ENCODE assay signal across 8 cellular contexts in the genomic region with DNA sequence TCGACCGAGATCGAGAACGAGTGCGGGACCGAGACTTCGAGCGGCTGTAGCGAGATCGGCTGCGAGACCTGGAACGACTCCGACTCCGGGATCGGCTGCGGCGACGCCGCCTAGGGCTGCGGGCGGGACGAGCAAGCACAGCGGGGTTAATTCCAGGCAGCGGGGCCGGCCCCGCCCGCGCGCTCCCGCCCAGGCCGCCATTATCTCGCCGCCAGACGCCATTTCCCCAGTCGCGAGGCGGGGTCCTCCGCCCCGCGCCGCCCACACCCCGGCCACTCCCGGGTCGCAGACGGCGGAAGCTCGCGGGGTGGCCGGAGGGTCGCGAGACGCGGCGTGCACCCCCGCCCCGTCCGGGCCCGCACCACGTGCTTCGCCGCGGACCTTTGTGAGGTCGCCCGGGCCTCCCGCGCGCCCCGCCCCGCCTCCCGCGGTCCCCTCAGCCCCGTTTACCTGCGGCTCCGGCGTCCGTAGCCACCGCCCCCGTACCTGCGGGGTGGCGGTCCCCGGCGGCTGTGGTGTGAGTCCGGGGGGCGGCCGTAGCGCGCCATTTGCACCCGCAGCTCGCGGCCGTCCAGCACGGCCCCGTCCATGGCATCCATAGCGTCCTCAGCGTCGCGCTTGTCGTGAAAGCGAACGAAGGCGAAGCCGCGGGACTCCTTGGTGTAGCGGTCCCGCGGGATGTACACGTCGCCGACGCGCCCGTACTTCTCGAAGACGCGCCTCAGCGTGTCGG. TPM values are rescaled to one million over a fixed set of nuclear protein-coding genes. Genes with fewer than 3 reads are reported as not detected.
DNase-seq lines count a peak whose midpoint lies in the region; ATAC-seq and TF ChIP-seq lines count a peak whose summit lies in the region.

No MANE protein-coding gene starts in this region.

- no peaks in the 10 kb centered on the region for H3K27me3 Mint-ChIP-seq in activated naive CD8-positive, alpha-beta T cell
- H3K27me3 Mint-ChIP-seq in osteocyte (ENCODE audit: unreplicated experiment) = no peaks in the 10 kb centered on the region

- under 1% methylated on average over 117 of the region's 117 CpGs for WGBS in urinary bladder

- H3K36me3 Mint-ChIP-seq in activated naive CD8-positive, alpha-beta T cell = peaks cover 28% of the 10 kb centered on the region
- peaks cover 34% of the 10 kb centered on the region for H3K36me3 Mint-ChIP-seq in osteocyte (ENCODE audit: unreplicated experiment)

- POLR2A ChIA-PET in A673 (lab: Charles Lee; ENCODE audit: low non-redundant PET) = interaction anchor here (0.6 to 0.7 kb wide), 2 partner anchors 9 to 12 kb away, joined by 3 to 4 read pairs; no protein-coding TSS in a partner anchor

- DNase-seq in A673 (ENCODE audit: low spot score) (peak; percentile 68), RPMI8226 (peak; percentile 60), Right ventricle myocardium inferior (ENCODE audit: missing footprints) (peak; percentile 91), osteocyte (ENCODE audit: extremely low spot score, unreplicated experiment) (peak; percentile 90)

- H3K9me3 Mint-ChIP-seq in activated naive CD8-positive, alpha-beta T cell (ENCODE audit: low read depth) = no peaks in the 10 kb centered on the region
- H3K9me3 Mint-ChIP-seq in osteocyte (ENCODE audit: unreplicated experiment) = no peaks in the 10 kb centered on the region

- peak overlapping the region; percentile 97 for H3K27ac Mint-ChIP-seq in activated naive CD8-positive, alpha-beta T cell
- peak overlapping the region; percentile 96 for H3K27ac Mint-ChIP-seq in osteocyte (ENCODE audit: unreplicated experiment)

- H3K27ac ChIP-seq in A673 (ENCODE audit: low read depth, low read length, poor library complexity, severe bottlenecking) (peak overlapping the region; percentile 98), urinary bladder (ENCODE audit: low read depth) (peak overlapping the region; percentile 98)

- intact Hi-C loops in A673 (cut with micrococcal nuclease; ENCODE audit: unreplicated experiment) (no loop called here), Right ventricle myocardium inferior (cut with DNase I) (loop anchor here (1.0 kb wide), 1 partner anchor 10 kb away; a partner anchor contains a TSS)

- no peaks in the 10 kb centered on the region for H3K9me3 ChIP-seq in A673 (ENCODE audit: low read depth, low read length, poor library complexity, severe bottlenecking)

- no peaks in the 10 kb centered on the region for H3K27me3 ChIP-seq in A673 (replicated peaks; ENCODE audit: insufficient read depth, low read depth, low read length, poor library complexity)

- peaks cover 56% of the 10 kb centered on the region for H3K4me1 Mint-ChIP-seq in activated naive CD8-positive, alpha-beta T cell (ENCODE audit: low read depth)
- peaks cover 59% of the 10 kb centered on the region for H3K4me1 Mint-ChIP-seq in osteocyte (ENCODE audit: unreplicated experiment)

- H3K36me3 ChIP-seq in A673 (ENCODE audit: insufficient read depth, low read length, poor library complexity, severe bottlenecking) (peaks cover 48% of the 10 kb centered on the region), urinary bladder (ENCODE audit: insufficient read depth) (peaks cover 1% of the 10 kb centered on the region)

- no peak for TF ChIP-seq CTCF in A673 (conservative IDR thresholded peaks at IDR 0.05; ENCODE audit: low read depth, low read length)
- TF ChIP-seq CTCF in osteocyte (IDR thresholded peaks at IDR 0.05) = no peak

- H3K4me3 Mint-ChIP-seq in activated naive CD8-positive, alpha-beta T cell = peak overlapping the region; percentile 99
- peak overlapping the region; percentile 95 for H3K4me3 Mint-ChIP-seq in osteocyte (ENCODE audit: unreplicated experiment)

- ATAC-seq in GM18520 (IDR thresholded peaks at IDR 0.05; ENCODE audit: unreplicated experiment) = peak; percentile 13
- peak; percentile 13 for ATAC-seq in HG03342 (IDR thresholded peaks at IDR 0.05; ENCODE audit: unreplicated experiment)
- peak; percentile 43 for ATAC-seq in Right ventricle myocardium inferior

- CTCF ChIA-PET in A673 (lab: Charles Lee) = no interaction called here

- H3K4me3 ChIP-seq in A673 (ENCODE audit: low read depth, low read length, poor library complexity, severe bottlenecking) (peak overlapping the region; percentile 77), urinary bladder (ENCODE audit: low read depth, low read length) (peak overlapping the region; percentile 83)

- H3K4me1 ChIP-seq in A673 (ENCODE audit: insufficient read depth, low read length, poor library complexity, severe bottlenecking) = peaks cover 23% of the 10 kb centered on the region
- no peaks in the 10 kb centered on the region for H3K4me1 ChIP-seq in urinary bladder (ENCODE audit: insufficient read depth)

- no TSS peak for BruUV-seq in A673 (replicated peaks; lab: Mats Ljungman, UMichigan)

RNA-seq across cellular contexts. Expression of a gene that starts 0.6 kb away (rescaled TPM):
- total RNA-seq in A673 (2021) (406 and 440 TPM in 2 replicates), Right ventricle myocardium inferior (74.0 TPM), osteocyte (137 and 145 TPM in 2 replicates), urinary bladder (134 TPM)
- 148 TPM for polyA plus RNA-seq in urinary bladder

RNA-seq across cellular contexts. Expression of a gene that starts 1.4 kb away (rescaled TPM):
- total RNA-seq in A673 (2021) (37.4 and 38.8 TPM in 2 replicates), Right ventricle myocardium inferior (20.8 TPM), osteocyte (33.0 and 34.7 TPM in 2 replicates), urinary bladder (69.5 TPM)
- polyA plus RNA-seq in urinary bladder = 16.6 TPM

RNA-seq across cellular contexts. Expression of a gene that starts 9.9 kb away (rescaled TPM):
- 42.4 and 46.0 TPM in 2 replicates for total RNA-seq in A673 (2021)
- total RNA-seq in Right ventricle myocardium inferior = 17.3 TPM
- total RNA-seq in osteocyte = 35.7 and 36.3 TPM in 2 replicates
- total RNA-seq in urinary bladder = 22.6 TPM
- polyA plus RNA-seq in urinary bladder = 38.4 TPM

RNA-seq across cellular contexts. Expression of a gene that starts 10.1 kb away (rescaled TPM):
- 66.9 and 77.6 TPM in 2 replicates for total RNA-seq in A673 (2021)
- total RNA-seq in Right ventricle myocardium inferior = 62.8 TPM
- total RNA-seq in osteocyte = 16.8 and 22.7 TPM in 2 replicates
- total RNA-seq in urinary bladder = 13.5 TPM
- 41.4 TPM for polyA plus RNA-seq in urinary bladder

RNA-seq across cellular contexts. Expression of a gene that starts 25.8 kb away (rescaled TPM):
- 61.5 and 62.8 TPM in 2 replicates for total RNA-seq in A673 (2021)
- 375 TPM for total RNA-seq in Right ventricle myocardium inferior
- total RNA-seq in osteocyte = 183 and 187 TPM in 2 replicates
- total RNA-seq in urinary bladder = 188 TPM
- polyA plus RNA-seq in urinary bladder = 432 TPM

Comparison
In these comparisons a context has a peak if more than half of its experiments do, and no peak if none do; other contexts are left out.
1. Peak in every context shown above with its lines: DNase-seq, ATAC-seq, H3K4me3 ChIP-seq and H3K27ac ChIP-seq.